In the genomic region with DNA sequence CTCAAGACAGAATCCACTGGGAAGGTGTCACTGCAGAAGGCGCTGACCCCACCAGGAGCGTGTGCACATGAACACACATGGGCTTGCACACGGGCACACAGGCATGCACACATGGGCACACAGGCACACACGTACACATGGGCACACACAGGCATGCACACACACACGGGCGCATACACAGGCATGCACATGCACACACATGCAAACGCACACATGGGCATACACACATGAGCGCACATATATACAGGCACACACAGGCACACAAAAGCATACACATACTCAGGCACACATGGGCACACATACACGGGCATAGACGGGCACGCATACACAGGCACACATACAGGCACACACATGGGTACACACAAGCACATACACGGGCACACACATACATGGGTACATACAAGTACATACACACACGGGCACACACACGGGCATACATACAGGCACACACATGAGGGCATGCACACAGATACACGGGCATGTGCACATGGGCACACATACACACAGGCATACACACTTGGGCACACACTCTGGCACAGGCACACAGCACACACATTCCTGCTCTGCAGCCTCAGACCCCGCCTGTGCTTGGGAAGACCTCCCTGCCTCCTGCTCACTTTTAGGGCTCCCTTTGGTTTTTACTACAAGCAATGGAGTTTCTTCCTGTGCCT, we compare ENCODE assay signal across 16 cellular contexts.
DNase-seq lines count a peak whose midpoint lies in the region; ATAC-seq, FAIRE-seq and TF ChIP-seq lines count a peak whose summit lies in the region.
"Had no signal": no experiment of that assay in that cellular context is flagged by ENCODE, and none has a peak within 500 bp of the region (broad histone marks: within the 10 kb centered on the region; RNA-seq: fewer than 3 reads in every experiment).

No MANE protein-coding gene starts in this region.

- no peak overlapping the region for H2AFZ ChIP-seq in neural progenitor cell (replicated peaks)

- peaks cover 34% of the 10 kb centered on the region for H3K4me1 Mint-ChIP-seq in CD4-positive, alpha-beta T cell (ENCODE audit: low read depth)
- peaks cover 24% of the 10 kb centered on the region for H3K4me1 Mint-ChIP-seq in brain
- peaks cover 10% of the 10 kb centered on the region for H3K4me1 Mint-ChIP-seq in neural progenitor cell

- no peaks in the 10 kb centered on the region for H3K9me3 Mint-ChIP-seq in CD4-positive, alpha-beta T cell
- H3K9me3 Mint-ChIP-seq in brain (no peaks in the 10 kb centered on the region), neural progenitor cell (peaks cover 2% of the 10 kb centered on the region)

- no peaks in the 10 kb centered on the region for H3K4me1 ChIP-seq in neural progenitor cell
- H3K4me1 ChIP-seq: colonic mucosa had no signal

- no peak overlapping the region for H3K4me3 Mint-ChIP-seq in CD4-positive, alpha-beta T cell
- no peak overlapping the region for H3K4me3 Mint-ChIP-seq in brain
- no peak overlapping the region for H3K4me3 Mint-ChIP-seq in neural progenitor cell

- H3K9me3 ChIP-seq in CD4-positive, alpha-beta T cell (ENCODE audit: control insufficient read depth, low read length): no peaks in the 10 kb centered on the region
- H3K9me3 ChIP-seq in neural progenitor cell (ENCODE audit: low read depth): no peaks in the 10 kb centered on the region
- H3K9me3 ChIP-seq: colonic mucosa, esophagus muscularis mucosa, left lung had no signal

- peaks cover 46% of the 10 kb centered on the region for H3K36me3 Mint-ChIP-seq in CD4-positive, alpha-beta T cell (ENCODE audit: low read depth)
- peaks cover 43% of the 10 kb centered on the region for H3K36me3 Mint-ChIP-seq in brain
- peaks cover 30% of the 10 kb centered on the region for H3K36me3 Mint-ChIP-seq in neural progenitor cell

- intact Hi-C loops in CD4-positive, alpha-beta T cell (cut with DNase I, micrococcal nuclease): no loop called here

- H3F3A ChIP-seq in neural progenitor cell (ENCODE audit: low read depth): no peaks in the 10 kb centered on the region

- POLR2A ChIA-PET in CD4-positive, alpha-beta T cell (lab: Charles Lee): no interaction called here

- no peak overlapping the region for H3K4me3 ChIP-seq in neural progenitor cell
- H3K4me3 ChIP-seq: colonic mucosa, esophagus muscularis mucosa, left lung had no signal

- no peak for ATAC-seq in CD4-positive, alpha-beta T cell (ENCODE audit: poor library complexity)
- ATAC-seq in GM19467 (IDR thresholded peaks at IDR 0.05; ENCODE audit: unreplicated experiment): no peak
- ATAC-seq: left lung, PC-3 had no signal

- no peak overlapping the region for H3K9ac ChIP-seq in neural progenitor cell

- H3K27ac ChIP-seq in CD4-positive, alpha-beta T cell (ENCODE audit: low read depth, low read length): no peak overlapping the region
- no peak overlapping the region for H3K27ac ChIP-seq in neural progenitor cell
- H3K27ac ChIP-seq: colonic mucosa, left lung, VCaP had no signal

- CTCF ChIA-PET in CD4-positive, alpha-beta T cell (lab: Charles Lee): no interaction called here

- no peak for DNase-seq in CD4-positive, alpha-beta T cell
- DNase-seq in GM12891 (ENCODE audit: insufficient read length, low spot score) (no peak), neural progenitor cell (ENCODE audit: low spot score) (no peak), frontal cortex (ENCODE audit: low spot score in 2 of 2) (no peak)
- DNase-seq in activated effector memory CD4-positive, alpha-beta T cell treated with anti-CD3 and anti-CD28 coated beads, Interleukin-2, amount 50 U/mL, for 16 hours: no peak
- DNase-seq: colonic mucosa, GDM1, NCI-H1694 treated with DMSO at 0.1 percent for 48 hours, NCI-H524, PC-3 had no signal

- H3K27ac Mint-ChIP-seq in CD4-positive, alpha-beta T cell: peak overlapping the region; percentile 13
- H3K27ac Mint-ChIP-seq in brain (peak overlapping the region in 3 of 5 experiments; percentile 57 to 87 (median 62)), neural progenitor cell (peak overlapping the region; percentile 26)

- FAIRE-seq in GM12891 (lab: Jason Lieb, UNC) (peak; percentile 5), frontal cortex (lab: Jason Lieb, UNC) (no peak)
- FAIRE-seq: GM18507 had no signal

- no peak for TF ChIP-seq CTCF in CD4-positive, alpha-beta T cell (IDR thresholded peaks at IDR 0.05)
- TF ChIP-seq CTCF in brain (conservative IDR thresholded peaks at IDR 0.05) (no peak), neural progenitor cell (IDR thresholded peaks at IDR 0.05) (no peak)

- H3K36me3 ChIP-seq in neural progenitor cell: no peaks in the 10 kb centered on the region
- H3K36me3 ChIP-seq: colonic mucosa had no signal

- H3K4me2 ChIP-seq in neural progenitor cell: no peak overlapping the region

- H3K27me3 Mint-ChIP-seq in CD4-positive, alpha-beta T cell: no peaks in the 10 kb centered on the region
- H3K27me3 Mint-ChIP-seq in brain: no peaks in the 10 kb centered on the region
- H3K27me3 Mint-ChIP-seq in neural progenitor cell (ENCODE audit: insufficient read depth, low read depth): no peaks in the 10 kb centered on the region

- peaks cover 66% of the 10 kb centered on the region for H3K79me2 ChIP-seq in neural progenitor cell (ENCODE audit: low read depth)

- no peaks in the 10 kb centered on the region for H3K27me3 ChIP-seq in CD4-positive, alpha-beta T cell (ENCODE audit: control insufficient read depth, insufficient read depth, low read length)
- no peaks in the 10 kb centered on the region for H3K27me3 ChIP-seq in neural progenitor cell
- H3K27me3 ChIP-seq: colonic mucosa, esophagus muscularis mucosa, left lung had no signal

- no peak for TF ChIP-seq POLR2A in GM12891 (IDR thresholded peaks at IDR 0.05; ENCODE audit: low read depth, low read length)

- peaks cover 70% of the 10 kb centered on the region for H4K20me1 ChIP-seq in neural progenitor cell (ENCODE audit: low read depth)

TF ChIP-seq in GM12891, 5 proteins besides CTCF, POLR2A, EP300 and RAD21:
- peak; percentile 65; the same call in 1 of the 2 replicates for TF ChIP-seq POU2F2 (IDR thresholded peaks at IDR 0.05; ENCODE audit: low read depth, low read length)
- no peak for TF ChIP-seq TAF1 (IDR thresholded peaks at IDR 0.05; ENCODE audit: low read depth, low read length)
